8 cellular contexts compared by ENCODE assay signal in the genomic region with DNA sequence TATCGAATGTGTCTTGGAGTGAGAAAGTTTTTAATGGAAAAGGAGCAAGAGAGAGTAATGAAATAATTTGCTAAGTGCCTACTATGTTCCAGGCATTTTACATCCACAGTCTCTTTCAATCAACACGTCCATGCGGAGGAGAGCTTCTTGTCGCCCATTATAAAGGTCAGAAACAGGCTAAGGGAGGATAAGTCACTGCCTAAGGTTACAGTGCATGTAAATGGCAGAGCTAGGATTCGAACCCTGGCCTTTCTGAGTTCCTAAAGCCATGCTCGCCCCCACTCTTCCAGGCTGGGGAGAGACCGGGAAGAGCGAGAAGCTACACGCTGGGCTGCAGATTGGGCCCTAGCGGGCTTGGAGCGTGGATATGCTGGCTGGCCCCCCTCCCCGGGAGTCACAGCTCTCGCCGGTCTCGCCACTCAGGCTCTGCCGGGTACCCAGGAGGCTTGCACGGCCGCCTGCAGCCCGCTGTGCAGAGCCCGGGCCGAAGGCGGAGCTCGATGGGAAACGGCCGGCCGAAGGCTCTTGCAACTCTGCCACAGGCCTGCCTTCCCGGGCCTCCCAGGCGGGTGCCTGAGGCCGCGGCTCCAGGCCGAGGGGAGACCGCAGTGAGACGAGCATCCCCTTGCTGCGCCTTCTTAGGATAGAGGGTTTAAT. TPM values are rescaled to one million over a fixed set of nuclear protein-coding genes. Genes with fewer than 3 reads are reported as not detected.
DNase-seq lines count a peak whose midpoint lies in the region; ATAC-seq and TF ChIP-seq lines count a peak whose summit lies in the region.

No MANE protein-coding gene starts in this region.

- POLR2A ChIA-PET in IMR-90 (lab: Charles Lee; ENCODE audit: unreplicated experiment) = no interaction called here
- POLR2A ChIA-PET in naive thymus-derived CD4-positive, alpha-beta T cell (lab: Charles Lee) = no interaction called here

- no peak for TF ChIP-seq POLR2A in IMR-90 (IDR thresholded peaks at IDR 0.05; ENCODE audit: low read depth, low read length)

- H3K14ac ChIP-seq in IMR-90 (replicated peaks; ENCODE audit: low read depth, low read length) = no peak overlapping the region

- no peaks in the 10 kb centered on the region for H3K79me1 ChIP-seq in IMR-90 (ENCODE audit: low read depth in 1 of 2, low read length in 2 of 2)

- peak; percentile 30 for ATAC-seq in IMR-90 (ENCODE audit: low read depth)
- no peak for ATAC-seq in naive thymus-derived CD4-positive, alpha-beta T cell
- no peak for ATAC-seq in HG03354 (IDR thresholded peaks at IDR 0.05; ENCODE audit: poor library complexity, severe bottlenecking, unreplicated experiment)
- no peak for ATAC-seq in GM21381 (IDR thresholded peaks at IDR 0.05; ENCODE audit: unreplicated experiment)

- TF ChIP-seq RAD21 in IMR-90 (IDR thresholded peaks at IDR 0.05; ENCODE audit: low read length) = no peak

- H4K5ac ChIP-seq in IMR-90 (ENCODE audit: low read depth, low read length) = no peak overlapping the region

- H3K27me3 Mint-ChIP-seq in Calu3 (ENCODE audit: unreplicated experiment) = peaks cover 83% of the 10 kb centered on the region
- H3K27me3 Mint-ChIP-seq in naive thymus-derived CD4-positive, alpha-beta T cell = peaks cover 60 to 81% (median 71%) of the 10 kb centered on the region in 5 donors

- no peak overlapping the region for H3K18ac ChIP-seq in IMR-90 (ENCODE audit: low read depth, low read length)

- peaks cover 16% of the 10 kb centered on the region for H3K9me3 ChIP-seq in IMR-90 (ENCODE audit: control insufficient read depth, insufficient read depth, low read length)
- H3K9me3 ChIP-seq in naive thymus-derived CD4-positive, alpha-beta T cell (ENCODE audit: control insufficient read depth in 2 of 3, low read length in 3 of 3) = no peaks in the 10 kb centered on the region

- no peak for DNase-seq in Calu3
- no peak for DNase-seq in IMR-90
- peak; percentile 47 for DNase-seq in cerebellar cortex (ENCODE audit: low spot score)
- DNase-seq in naive thymus-derived CD4-positive, alpha-beta T cell = no peak
- no peak for DNase-seq in inferior parietal cortex (ENCODE audit: extremely low spot score)
- DNase-seq in effector CD8-positive, alpha-beta T cell (lab: John Stamatoyannopoulos, UW) = no peak

- BruUV-seq in Calu3 (replicated peaks; lab: Mats Ljungman, UMichigan) = no TSS peak
- no TSS peak for BruUV-seq in IMR-90 (replicated peaks; lab: Mats Ljungman, UMichigan)

- in situ Hi-C loops in IMR-90 (cut with MboI; ENCODE audit: low sequenced_read_pairs) = no loop called here

- H2AK5ac ChIP-seq in IMR-90 (ENCODE audit: low read depth, low read length) = no peak overlapping the region

- H3K9ac ChIP-seq in IMR-90 (ENCODE audit: low read depth, low read length) = no peak overlapping the region

- no peak overlapping the region for H3K56ac ChIP-seq in IMR-90 (ENCODE audit: extremely low read depth, insufficient read depth, low read length)

- H4K20me1 ChIP-seq in IMR-90 (ENCODE audit: insufficient read depth, low read length) = peaks cover 8% of the 10 kb centered on the region; the same call in 1 of the 2 replicates

- H3K4me3 ChIP-seq in IMR-90 (ENCODE audit: insufficient read depth, low read depth, low read length) = no peak overlapping the region
- no peak overlapping the region for H3K4me3 ChIP-seq in naive thymus-derived CD4-positive, alpha-beta T cell (ENCODE audit: low read length)

- H2AK9ac ChIP-seq in IMR-90 (replicated peaks; ENCODE audit: low read depth, low read length, poor library complexity) = no peak overlapping the region

- no peak overlapping the region; the same call in 1 of the 2 replicates for H3K23ac ChIP-seq in IMR-90 (ENCODE audit: low read depth, low read length)

- H3K27ac ChIP-seq in IMR-90 (ENCODE audit: insufficient read depth, low read length) = no peak overlapping the region
- no peak overlapping the region for H3K27ac ChIP-seq in naive thymus-derived CD4-positive, alpha-beta T cell (ENCODE audit: low read depth, low read length)

- intact Hi-C loops in Calu3 (cut with micrococcal nuclease; ENCODE audit: unreplicated experiment) (no loop called here), IMR-90 (cut with micrococcal nuclease) (no loop called here)
- intact Hi-C loops in naive thymus-derived CD4-positive, alpha-beta T cell (cut with micrococcal nuclease) = no loop called here

- H3K27me3 ChIP-seq in IMR-90 (ENCODE audit: control insufficient read depth, insufficient read depth, low read length) = peaks cover 97% of the 10 kb centered on the region
- peaks cover 15 to 30% of the 10 kb centered on the region in 2 donors for H3K27me3 ChIP-seq in naive thymus-derived CD4-positive, alpha-beta T cell (ENCODE audit: control insufficient read depth in 2 of 2, insufficient read depth in 2 of 2, low read length in 2 of 2)

- peak overlapping the region; percentile 67 for H3K4me3 Mint-ChIP-seq in Calu3 (ENCODE audit: low read depth, unreplicated experiment)
- H3K4me3 Mint-ChIP-seq in naive thymus-derived CD4-positive, alpha-beta T cell = peak overlapping the region; percentile 12 to 72 (median 48)

- dilution Hi-C loops in IMR-90 (cut with HindIII; ENCODE audit: low sequenced_read_pairs, unreplicated experiment) = no loop called here

- no peak overlapping the region for H3K27ac Mint-ChIP-seq in Calu3 (ENCODE audit: unreplicated experiment)
- peak overlapping the region in 1 of 9 donors; percentile 80 for H3K27ac Mint-ChIP-seq in naive thymus-derived CD4-positive, alpha-beta T cell

- H4K8ac ChIP-seq in IMR-90 (ENCODE audit: low read depth in 2 of 2, low read length in 2 of 2) = no peak overlapping the region

- H3K36me3 Mint-ChIP-seq in Calu3 (ENCODE audit: insufficient read depth, unreplicated experiment) = no peaks in the 10 kb centered on the region
- peaks cover 0 to 2% (median 0%) of the 10 kb centered on the region in 5 donors for H3K36me3 Mint-ChIP-seq in naive thymus-derived CD4-positive, alpha-beta T cell

- H2BK15ac ChIP-seq in IMR-90 (ENCODE audit: low read depth, low read length) = no peak overlapping the region

- peak overlapping the region; percentile 19; the same call in 1 of the 2 replicates for H3K4me2 ChIP-seq in IMR-90 (ENCODE audit: low read depth, low read length)

- H3K9me3 Mint-ChIP-seq in Calu3 (ENCODE audit: low read depth, unreplicated experiment) = no peaks in the 10 kb centered on the region
- H3K9me3 Mint-ChIP-seq in naive thymus-derived CD4-positive, alpha-beta T cell = peaks cover 0 to 4% (median 0%) of the 10 kb centered on the region in 11 donors

- H2BK120ac ChIP-seq in IMR-90 (ENCODE audit: low read depth, low read length) = no peak overlapping the region

- no peak overlapping the region for H2BK5ac ChIP-seq in IMR-90 (ENCODE audit: low read depth, low read length, poor library complexity, severe bottlenecking)

- H3K4me1 Mint-ChIP-seq in Calu3 (ENCODE audit: low read depth, unreplicated experiment) = no peaks in the 10 kb centered on the region
- H3K4me1 Mint-ChIP-seq in naive thymus-derived CD4-positive, alpha-beta T cell = peaks cover 14 to 42% (median 30%) of the 10 kb centered on the region in 7 donors

- WGBS in IMR-90 (ENCODE audit: extremely low coverage in 2 of 2, insufficient read length in 1 of 2), 2 experiments = 5% methylated on average over 14 of the region's 34 CpGs; no CpG with 5 or more reads in 1 of the 2 experiments

- no peaks in the 10 kb centered on the region for H3K36me3 ChIP-seq in IMR-90 (ENCODE audit: control insufficient read depth, insufficient read depth, low read length)
- H3K36me3 ChIP-seq in naive thymus-derived CD4-positive, alpha-beta T cell (ENCODE audit: control insufficient read depth in 2 of 3, insufficient read depth in 3 of 3, low read length in 3 of 3) = no peaks in the 10 kb centered on the region

- H2BK20ac ChIP-seq in IMR-90 (ENCODE audit: low read depth, low read length) = no peak overlapping the region

- no peaks in the 10 kb centered on the region for H3K9me1 ChIP-seq in IMR-90 (ENCODE audit: insufficient read depth, low read length)

- H4K91ac ChIP-seq in IMR-90 (ENCODE audit: insufficient read depth, low read depth, low read length) = no peak overlapping the region

- no peak overlapping the region for H3K4ac ChIP-seq in IMR-90 (ENCODE audit: low read depth, low read length)

- H2AFZ ChIP-seq in IMR-90 (replicated peaks; ENCODE audit: low read length, poor library complexity) = peak overlapping the region; percentile 47

- CTCF ChIA-PET in Calu3 (lab: Charles Lee) (no interaction called here), IMR-90 (lab: Yijun Ruan, JAX) (no interaction called here)
- CTCF ChIA-PET in naive thymus-derived CD4-positive, alpha-beta T cell (lab: Charles Lee) = no interaction called here

- peaks cover 2% of the 10 kb centered on the region; the same call in 1 of the 2 replicates for H3K4me1 ChIP-seq in IMR-90 (ENCODE audit: control insufficient read depth, insufficient read depth, low read length)
- no peaks in the 10 kb centered on the region for H3K4me1 ChIP-seq in naive thymus-derived CD4-positive, alpha-beta T cell (ENCODE audit: control insufficient read depth in 2 of 2, insufficient read depth in 2 of 2, low read length in 2 of 2)

- TF ChIP-seq CTCF in Calu3 (IDR thresholded peaks at IDR 0.05; ENCODE audit: unreplicated experiment) (no peak), IMR-90 (conservative IDR thresholded peaks at IDR 0.05; ENCODE audit: low read depth, low read length) (no peak)

TF ChIP-seq in IMR-90, 13 proteins besides CTCF, POLR2A, EP300 and RAD21 (continues in another document):
- TF ChIP-seq BHLHE40 (IDR thresholded peaks at IDR 0.05; ENCODE audit: low read depth, low read length) (no peak), CHD1 (IDR thresholded peaks at IDR 0.05; ENCODE audit: low read depth, low read length) (no peak), CEBPB (IDR thresholded peaks at IDR 0.05; ENCODE audit: low read depth, low read length) (no peak), MAFK (IDR thresholded peaks at IDR 0.05; ENCODE audit: low read depth, low read length) (no peak), FOS (IDR thresholded peaks at IDR 0.05; ENCODE audit: low read depth, low read length) (no peak), MXI1 (IDR thresholded peaks at IDR 0.05; ENCODE audit: borderline replicate concordance, low read depth, low read length) (no peak), RFX5 (IDR thresholded peaks at IDR 0.05; ENCODE audit: low read depth, low read length) (no peak)
- TF ChIP-seq, protein P1, sequence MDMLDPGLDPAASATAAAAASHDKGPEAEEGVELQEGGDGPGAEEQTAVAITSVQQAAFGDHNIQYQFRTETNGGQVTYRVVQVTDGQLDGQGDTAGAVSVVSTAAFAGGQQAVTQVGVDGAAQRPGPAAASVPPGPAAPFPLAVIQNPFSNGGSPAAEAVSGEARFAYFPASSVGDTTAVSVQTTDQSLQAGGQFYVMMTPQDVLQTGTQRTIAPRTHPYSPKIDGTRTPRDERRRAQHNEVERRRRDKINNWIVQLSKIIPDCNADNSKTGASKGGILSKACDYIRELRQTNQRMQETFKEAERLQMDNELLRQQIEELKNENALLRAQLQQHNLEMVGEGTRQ (IDR thresholded peaks at IDR 0.05; ENCODE audit: low read depth, low read length) = no peak

RNA-seq across cellular contexts. Expression of a gene that starts 0.8 kb away (rescaled TPM):
- total RNA-seq in Calu3 (2022) (not detected in 2 replicates), IMR-90 (2012; rRNA removed) (not detected in 2 replicates)
- polyA plus RNA-seq in IMR-90 (2012; rRNA removed) = not detected in 2 replicates
- not detected in 2 replicates for polyA plus RNA-seq in IMR-90 (2012; cell fraction: cytosol; rRNA removed)
- polyA plus RNA-seq in IMR-90 (2012; cell fraction: nucleus; rRNA removed; ENCODE audit: low replicate concordance) = not detected in 2 replicates
- not detected for total RNA-seq in naive thymus-derived CD4-positive, alpha-beta T cell
- not detected for polyA plus RNA-seq in naive thymus-derived CD4-positive, alpha-beta T cell
